In genomic region chr22:40194656-40195055, GRCh38 we compare ENCODE assay signal across 20 cellular contexts. TPM values are rescaled to one million over a fixed set of nuclear protein-coding genes. Genes with fewer than 3 reads are reported as not detected.
DNase-seq lines count a peak whose midpoint lies in the region; ATAC-seq and TF ChIP-seq lines count a peak whose summit lies in the region.
"Had no signal": no experiment of that assay in that cellular context is flagged by ENCODE, and none has a peak within 500 bp of the region (broad histone marks: within the 10 kb centered on the region; RNA-seq: fewer than 3 reads in every experiment).

No MANE protein-coding gene starts in this region.

- H3K27me3 Mint-ChIP-seq in T-cell = no peaks in the 10 kb centered on the region
- H3K27me3 Mint-ChIP-seq: central memory CD8-positive, alpha-beta T cell had no signal

- no peak for TF ChIP-seq CTCF in GM10266 (IDR thresholded peaks at IDR 0.05; ENCODE audit: control insufficient read depth, insufficient read depth, low read depth, missing control alignments)

- CTCF ChIA-PET in T-cell (lab: Charles Lee) = interaction anchor here in 1 of 2 donors (0.6 kb wide), 1 partner anchor 262 kb away, joined by 7 read pairs; no protein-coding TSS in a partner anchor

- H3K36me3 Mint-ChIP-seq in T-cell = peaks cover 14% of the 10 kb centered on the region
- H3K36me3 Mint-ChIP-seq in stimulated activated effector memory CD8-positive, alpha-beta T cell treated with anti-CD3 and anti-CD28 coated beads, Interleukin-12 subunit alpha, Interleukin-12 subunit beta, amount 100 ng/mL, for 72 hours = peaks cover 16% of the 10 kb centered on the region

- no peaks in the 10 kb centered on the region for H3K9me3 ChIP-seq in iPS-18c (ENCODE audit: control insufficient read depth, insufficient read depth, low read length)
- H3K9me3 ChIP-seq: MG63, testis had no signal

- POLR2A ChIA-PET in T-cell (lab: Charles Lee) = interaction anchor here in 1 of 2 donors (0.5 kb wide), 1 partner anchor 507 kb away, joined by 6 read pairs; no protein-coding TSS in a partner anchor

- peak in 2 of 4 experiments; percentile 40 to 51 for ATAC-seq in T-cell (replicated peaks in 1 of 4)
- no peak for ATAC-seq in stimulated activated effector memory CD8-positive, alpha-beta T cell treated with anti-CD3 and anti-CD28 coated beads, Interleukin-12 subunit alpha, Interleukin-12 subunit beta, amount 100 ng/mL, for 72 hours
- ATAC-seq: sciatic nerve had no signal

- no peak overlapping the region for H3K4me3 Mint-ChIP-seq in T-cell
- H3K4me3 Mint-ChIP-seq in stimulated activated effector memory CD8-positive, alpha-beta T cell treated with anti-CD3 and anti-CD28 coated beads, Interleukin-12 subunit alpha, Interleukin-12 subunit beta, amount 100 ng/mL, for 72 hours = no peak overlapping the region
- H3K4me3 Mint-ChIP-seq: central memory CD8-positive, alpha-beta T cell had no signal

- no peaks in the 10 kb centered on the region for H3K9me3 Mint-ChIP-seq in T-cell
- no peaks in the 10 kb centered on the region for H3K9me3 Mint-ChIP-seq in stimulated activated effector memory CD8-positive, alpha-beta T cell treated with anti-CD3 and anti-CD28 coated beads, Interleukin-12 subunit alpha, Interleukin-12 subunit beta, amount 100 ng/mL, for 72 hours
- H3K9me3 Mint-ChIP-seq: central memory CD8-positive, alpha-beta T cell had no signal

- H3K27ac Mint-ChIP-seq in T-cell = peak overlapping the region; percentile 69 to 85
- peak overlapping the region; percentile 82 for H3K27ac Mint-ChIP-seq in stimulated activated effector memory CD8-positive, alpha-beta T cell treated with anti-CD3 and anti-CD28 coated beads, Interleukin-12 subunit alpha, Interleukin-12 subunit beta, amount 100 ng/mL, for 72 hours

- peak overlapping the region; percentile 16; the same call in 1 of the 2 replicates for H3K4me3 ChIP-seq in iPS-18c (ENCODE audit: insufficient read depth, low read depth, low read length)
- H3K4me3 ChIP-seq: MG63, PC-9, testis had no signal

- peak; percentile 55 for DNase-seq in activated CD8-positive, alpha-beta memory T cell treated with anti-CD3 and anti-CD28 coated beads for 24 hours
- DNase-seq in activated CD8-positive, alpha-beta memory T cell treated with anti-CD3 and anti-CD28 coated beads, Interleukin-2, amount 50 U/mL, for 4 hours = no peak
- DNase-seq in T-cell (no peak), GM10266 (ENCODE audit: extremely low spot score) (no peak), cortex of kidney (lab: John Stamatoyannopoulos, UW) (no peak), SW480 (ENCODE audit: low spot score) (no peak)
- DNase-seq in stimulated activated effector memory CD8-positive, alpha-beta T cell treated with anti-CD3 and anti-CD28 coated beads, Interleukin-12 subunit alpha, Interleukin-12 subunit beta, amount 100 ng/mL, for 72 hours (ENCODE audit: low spot score in 2 of 2) = no peak
- DNase-seq: foreskin melanocyte, GOT3, mammary epithelial cell, MG63, NCI-H1694 treated with DMSO at 0.1 percent for 48 hours, NCI-H524 treated with DMSO at 0.1 percent for 48 hours, occipital lobe, PC-9, testis, WERI-Rb-1 had no signal

- H3K4me1 Mint-ChIP-seq in T-cell = peaks cover 87 to 91% (median 88%) of the 10 kb centered on the region in 3 donors
- H3K4me1 Mint-ChIP-seq in stimulated activated effector memory CD8-positive, alpha-beta T cell treated with anti-CD3 and anti-CD28 coated beads, Interleukin-12 subunit alpha, Interleukin-12 subunit beta, amount 100 ng/mL, for 72 hours = peaks cover 78% of the 10 kb centered on the region

RNA-seq across cellular contexts. Expression of gene TNRC6B, which starts 16.9 kb away (rescaled TPM):
- total RNA-seq in T-cell = 100 to 1,000 TPM; 122 to 173 (median 143) TPM
